In genomic region chr19:3474015-3474414, GRCh38 we compare ENCODE assay signal across 1 cellular context.
TF ChIP-seq lines count a peak whose summit lies in the region.

No MANE protein-coding gene starts in this region.

TF ChIP-seq in K562, 482 proteins besides CTCF, POLR2A, EP300 and RAD21:
- TF ChIP-seq RAD51 (IDR thresholded peaks at IDR 0.05; ENCODE audit: borderline replicate concordance, low read depth) (peak; percentile 32; the same call in 1 of the 2 replicates), USF2 (CRISPR knock-in tag; IDR thresholded peaks at IDR 0.05) (peak; percentile 29; the same call in 1 of the 2 replicates), ELF4 (CRISPR knock-in tag; IDR thresholded peaks at IDR 0.05) (no peak), TFE3 (CRISPR knock-in tag; IDR thresholded peaks at IDR 0.05) (peak; percentile 8; the same call in 1 of the 2 replicates), USF1 (CRISPR knock-in tag; IDR thresholded peaks at IDR 0.05) (peak; percentile 46)
